ENCODE assay signal across 18 cellular contexts in genomic region chr14:32578181-32578580, GRCh38.
DNase-seq lines count a peak whose midpoint lies in the region; ATAC-seq lines count a peak whose summit lies in the region.
"Had no signal": no experiment of that assay in that cellular context is flagged by ENCODE, and none has a peak within 500 bp of the region (broad histone marks: within the 10 kb centered on the region; RNA-seq: fewer than 3 reads in every experiment).

No MANE protein-coding gene starts in this region.

- ATAC-seq in GM21717 (IDR thresholded peaks at IDR 0.05; ENCODE audit: unreplicated experiment) (peak; percentile 95), HG03159 (IDR thresholded peaks at IDR 0.05; ENCODE audit: unreplicated experiment) (peak; percentile 85)
- ATAC-seq in stimulated activated naive B cell treated with anti-CD40 and anti-IgM and Interleukin-4, amounts not matched to agents 10 μg/mL and 1 μg/mL and 100 μg/mL, for 72 hours (replicated peaks): peak; percentile 86 to 92

- peak; percentile 9 for DNase-seq in NOMO-1 treated with DMSO at 0.1 percent for 48 hours (lab: John Stamatoyannopoulos, UW; ENCODE audit: unreplicated experiment)
- DNase-seq in NOMO-1 treated with dmso at 0.1 percent for 144 hours (lab: John Stamatoyannopoulos, UW; ENCODE audit: unreplicated experiment): no peak
- DNase-seq in stimulated activated naive B cell treated with anti-CD40 and anti-IgM and Interleukin-4, amounts not matched to agents 10 μg/mL and 1 μg/mL and 100 μg/mL, for 72 hours: no peak
- DNase-seq in CD8-positive, alpha-beta memory T cell: no peak
- no peak for DNase-seq in stimulated activated CD4-positive, alpha-beta T cell treated with anti-CD3 and anti-CD28 coated beads, Interleukin-4, amount 100 ng/mL, for 24 hours
- no peak for DNase-seq in activated CD4-positive, alpha-beta T cell treated with anti-CD3 and anti-CD28 coated beads, Interleukin-2, amount 50 U/mL, for 48 hours
- DNase-seq: 8988T; activated CD4-positive, alpha-beta T cell treated with anti-CD3 and anti-CD28 coated beads for 48 hours; activated T-cell treated with anti-CD3 and anti-CD28 coated beads, Interleukin-2, amount 50 U/mL, for 1 hour; cerebellar nuclear complex; EL; IMR-90; NCI-H1436 treated with DMSO at 0.1 percent for 48 hours; NCI-H524 treated with DMSO at 0.1 percent for 48 hours; posterior cingulate gyrus; stimulated activated CD4-positive, alpha-beta T cell treated with anti-CD3 and anti-CD28 coated beads, Interleukin-15, amount 100 ng/mL, for 24 hours had no signal

- H3K4me1 ChIP-seq in CD8-positive, alpha-beta memory T cell (ENCODE audit: insufficient read depth, low read length): no peaks in the 10 kb centered on the region

- H3K27ac Mint-ChIP-seq in stimulated activated naive B cell treated with anti-CD40 and anti-IgM and Interleukin-4, amounts not matched to agents 10 μg/mL and 1 μg/mL and 100 μg/mL, for 72 hours: no peak overlapping the region
- no peak overlapping the region for H3K27ac Mint-ChIP-seq in CD8-positive, alpha-beta memory T cell

- H3K27me3 Mint-ChIP-seq in stimulated activated naive B cell treated with anti-CD40 and anti-IgM and Interleukin-4, amounts not matched to agents 10 μg/mL and 1 μg/mL and 100 μg/mL, for 72 hours: peaks cover 10 to 11% of the 10 kb centered on the region in 2 donors
- H3K27me3 Mint-ChIP-seq in CD8-positive, alpha-beta memory T cell: no peaks in the 10 kb centered on the region

- no peaks in the 10 kb centered on the region for H3K36me3 ChIP-seq in CD8-positive, alpha-beta memory T cell (ENCODE audit: insufficient read depth, low read length)

- no peak overlapping the region for H3K27ac ChIP-seq in CD8-positive, alpha-beta memory T cell (ENCODE audit: low read depth, low read length)

- H3K4me3 ChIP-seq in CD8-positive, alpha-beta memory T cell (ENCODE audit: low read length): no peak overlapping the region

- POLR2A ChIA-PET in CD8-positive, alpha-beta memory T cell (lab: Charles Lee): no interaction called here

- H3K9me3 ChIP-seq in CD8-positive, alpha-beta memory T cell (ENCODE audit: low read length): no peaks in the 10 kb centered on the region

- H3K4me3 Mint-ChIP-seq in stimulated activated naive B cell treated with anti-CD40 and anti-IgM and Interleukin-4, amounts not matched to agents 10 μg/mL and 1 μg/mL and 100 μg/mL, for 72 hours: no peak overlapping the region
- no peak overlapping the region for H3K4me3 Mint-ChIP-seq in CD8-positive, alpha-beta memory T cell

- H3K4me1 Mint-ChIP-seq in stimulated activated naive B cell treated with anti-CD40 and anti-IgM and Interleukin-4, amounts not matched to agents 10 μg/mL and 1 μg/mL and 100 μg/mL, for 72 hours: peaks cover 5 to 12% of the 10 kb centered on the region in 2 donors
- no peaks in the 10 kb centered on the region for H3K4me1 Mint-ChIP-seq in CD8-positive, alpha-beta memory T cell

- CTCF ChIA-PET in CD8-positive, alpha-beta memory T cell (lab: Charles Lee): no interaction called here

- peaks cover 0 to 1% of the 10 kb centered on the region in 2 donors for H3K36me3 Mint-ChIP-seq in stimulated activated naive B cell treated with anti-CD40 and anti-IgM and Interleukin-4, amounts not matched to agents 10 μg/mL and 1 μg/mL and 100 μg/mL, for 72 hours
- no peaks in the 10 kb centered on the region for H3K36me3 Mint-ChIP-seq in CD8-positive, alpha-beta memory T cell

- H3K27me3 ChIP-seq in CD8-positive, alpha-beta memory T cell (ENCODE audit: insufficient read depth, low read length, poor library complexity, severe bottlenecking): no peaks in the 10 kb centered on the region

- no peaks in the 10 kb centered on the region for H3K9me3 Mint-ChIP-seq in stimulated activated naive B cell treated with anti-CD40 and anti-IgM and Interleukin-4, amounts not matched to agents 10 μg/mL and 1 μg/mL and 100 μg/mL, for 72 hours
- H3K9me3 Mint-ChIP-seq in CD8-positive, alpha-beta memory T cell: no peaks in the 10 kb centered on the region
